9 cellular contexts compared by ENCODE assay signal in genomic region chr12:25278274-25278673, GRCh38.
"Had no signal": no experiment of that assay in that cellular context is flagged by ENCODE, and none has a peak within 500 bp of the region (broad histone marks: within the 10 kb centered on the region; RNA-seq: fewer than 3 reads in every experiment).

No MANE protein-coding gene starts in this region.

- H3K4me2 ChIP-seq: GM23338, KMS-11 had no signal

- H3K36me3 ChIP-seq: HAP-1 had no signal

- H3K9me3 ChIP-seq: HAP-1 had no signal

- ATAC-seq: GM23338, HCT116 had no signal

- FAIRE-seq: HTR-8/SVneo had no signal

- H3K27ac ChIP-seq: KMS-11 had no signal

- H3K4me3 ChIP-seq: GM23338, HAP-1 had no signal

- DNase-seq: H7, HFFc6, Karpas-422, KBM-7 had no signal

- H2AFZ ChIP-seq: GM23338 had no signal

- H3K9ac ChIP-seq: KMS-11 had no signal
